Comparison of ENCODE assay signal across 9 cellular contexts in the genomic region with DNA sequence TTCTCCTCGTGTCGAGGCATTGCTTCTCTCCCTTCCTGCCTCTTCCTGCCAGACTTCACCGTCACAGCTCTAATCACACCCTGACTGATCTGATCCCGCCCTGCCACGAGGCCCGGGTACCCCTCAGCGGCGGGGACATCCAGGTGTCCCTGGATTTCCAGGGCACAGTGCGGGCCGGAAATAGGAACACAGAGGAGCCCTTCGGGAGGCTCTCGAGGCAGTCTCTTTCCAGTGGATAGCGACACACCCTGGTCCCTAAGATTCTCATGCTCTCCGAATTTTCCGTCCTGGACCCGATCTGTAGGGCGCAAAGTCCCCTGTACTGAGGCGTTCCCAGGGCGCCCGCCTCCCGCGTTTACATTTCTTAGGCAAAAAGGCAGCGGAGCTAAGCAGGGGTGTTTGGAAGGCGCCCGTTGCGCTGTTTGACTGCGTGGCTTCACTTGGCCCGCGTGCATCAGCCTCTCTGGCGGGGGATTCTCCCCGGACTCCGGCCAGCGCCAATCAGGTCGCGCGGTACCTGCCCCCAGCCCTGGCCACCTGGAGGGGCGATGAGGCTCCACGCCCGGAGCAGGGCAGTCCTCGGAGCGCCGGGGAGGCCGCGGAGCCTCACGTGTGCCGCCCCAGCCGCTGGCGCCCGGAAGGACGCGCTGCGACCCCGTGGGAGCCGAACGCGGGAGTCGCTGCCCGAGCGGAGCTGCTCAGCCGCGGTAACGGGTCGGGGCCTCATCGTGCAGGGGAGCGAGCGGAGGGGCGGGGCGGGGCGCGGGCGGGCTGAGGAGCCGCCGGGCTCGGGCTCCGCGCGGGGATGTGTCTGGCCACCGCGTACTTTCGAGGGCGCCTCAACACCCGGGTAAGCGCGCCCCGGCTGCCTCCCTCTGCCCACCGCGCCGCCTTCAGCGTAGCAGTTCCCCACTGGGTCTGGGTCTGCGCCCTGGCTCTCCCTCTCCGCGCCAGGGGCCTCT. TPM values are rescaled to one million over a fixed set of nuclear protein-coding genes. Genes with fewer than 3 reads are reported as not detected.
DNase-seq lines count a peak whose midpoint lies in the region; ATAC-seq, FAIRE-seq and TF ChIP-seq lines count a peak whose summit lies in the region.
"Had no signal": no experiment of that assay in that cellular context is flagged by ENCODE, and none has a peak within 500 bp of the region (broad histone marks: within the 10 kb centered on the region; RNA-seq: fewer than 3 reads in every experiment).

Gene FAM163A, plus strand, starts transcription at position 575 of the 962 bp plus-strand sequence. CDS start 69,807 bp downstream, outside the sequence.

- POLR2A ChIA-PET in A549 (lab: Yijun Ruan, JAX): no interaction called here

- H3K36me3 ChIP-seq in HUES64 (ENCODE audit: insufficient read depth, low read length): no peaks in the 10 kb centered on the region
- H3K36me3 ChIP-seq in body of pancreas (replicated peaks in 1 of 2; ENCODE audit: insufficient read depth in 1 of 2, low read depth in 2 of 2): no peaks in the 10 kb centered on the region
- H3K36me3 ChIP-seq in mesodermal cell (ENCODE audit: control insufficient read depth, insufficient read depth, low read length): no peaks in the 10 kb centered on the region
- no peaks in the 10 kb centered on the region for H3K36me3 ChIP-seq in aorta (ENCODE audit: control insufficient read depth in 1 of 2, insufficient read depth in 2 of 2, low read length in 1 of 2)

- H3K4me3 ChIP-seq in A549 (peak within 1 kb of the TSS; percentile 47), HUES64 (ENCODE audit: low read length) (peak within 1 kb of the TSS; percentile 51), body of pancreas (peak within 1 kb of the TSS in 1 of 2 donors; percentile 12), mesodermal cell (ENCODE audit: extremely low read depth, insufficient read depth, low read length, poor library complexity, severe bottlenecking) (peak within 1 kb of the TSS; percentile 29), aorta (ENCODE audit: low read length in 2 of 2) (peak within 1 kb of the TSS in 1 of 2 donors; percentile 28)

- TF ChIP-seq EP300 in A549 (IDR thresholded peaks at IDR 0.05): no peak

- TF ChIP-seq POLR2A in A549 (IDR thresholded peaks at IDR 0.05; ENCODE audit: low read length): no peak
- no peak for TF ChIP-seq POLR2A in body of pancreas (IDR thresholded peaks at IDR 0.05)

- H3K4me1 ChIP-seq in A549 (peaks cover 7% of the 10 kb centered on the region; the same call in 2 of the 3 replicates), HUES64 (ENCODE audit: insufficient read depth, low read length) (0 out of 2 replicates have a peak, but pooled peaks cover 9% of the 10 kb centered on the region), body of pancreas (peaks cover 21% of the 10 kb centered on the region), mesodermal cell (ENCODE audit: control insufficient read depth, insufficient read depth, low read length, poor library complexity, severe bottlenecking) (no peaks in the 10 kb centered on the region), aorta (ENCODE audit: control insufficient read depth in 1 of 2, insufficient read depth in 2 of 2, low read length in 2 of 2) (no peaks in the 10 kb centered on the region)

- ATAC-seq in A549: peak; percentile 57 to 74
- ATAC-seq in body of pancreas: peak; percentile 12
- peak; percentile 49 for ATAC-seq in aorta (ENCODE audit: low FRiP score)
- ATAC-seq in GM21528 (IDR thresholded peaks at IDR 0.05; ENCODE audit: low FRiP score, unreplicated experiment): no peak
- ATAC-seq in HG03159 (IDR thresholded peaks at IDR 0.05; ENCODE audit: unreplicated experiment): no peak

- H3K27me3 ChIP-seq in HUES64 (ENCODE audit: insufficient read depth, low read length): peaks cover 97% of the 10 kb centered on the region
- peaks cover 0 to 23% of the 10 kb centered on the region in 2 donors for H3K27me3 ChIP-seq in body of pancreas
- peaks cover 0 to 6% of the 10 kb centered on the region in 2 donors for H3K27me3 ChIP-seq in aorta (ENCODE audit: control insufficient read depth in 1 of 2, insufficient read depth in 2 of 2, low read length in 1 of 2)

- intact Hi-C loops in body of pancreas (cut with DNase I): no loop called here
- intact Hi-C loops in aorta (cut with DNase I): no loop called here

- H3K4me2 ChIP-seq in A549: peak within 1 kb of the TSS; percentile 98

- H3K9me3 ChIP-seq in A549 (peaks cover 6% of the 10 kb centered on the region), HUES64 (ENCODE audit: insufficient read depth, low read depth, low read length) (peaks cover 3% of the 10 kb centered on the region; the same call in 1 of the 2 replicates), body of pancreas (no peaks in the 10 kb centered on the region), mesodermal cell (ENCODE audit: control insufficient read depth, low read length) (no peaks in the 10 kb centered on the region), aorta (ENCODE audit: control insufficient read depth, low read length) (no peaks in the 10 kb centered on the region)

- DNase-seq in A549 (ENCODE audit: low read depth in 1 of 2, low spot score in 1 of 2) (peak in 1 of 2 experiments; percentile 15), body of pancreas (peak in 1 of 4 donors; percentile 6), aorta (no peak), mesenteric fat pad (ENCODE audit: low spot score) (no peak)

- peak within 1 kb of the TSS in 1 of 2 experiments; percentile 36; a peak in 2 of 6 replicates for H3K27ac ChIP-seq in A549
- no peak within 1 kb of the TSS for H3K27ac ChIP-seq in HUES64 (ENCODE audit: low read depth, low read length)
- no peak within 1 kb of the TSS for H3K27ac ChIP-seq in body of pancreas
- no peak within 1 kb of the TSS for H3K27ac ChIP-seq in mesodermal cell (ENCODE audit: low read depth, low read length, severe bottlenecking)
- no peak within 1 kb of the TSS for H3K27ac ChIP-seq in aorta (ENCODE audit: low read depth in 1 of 2, low read length in 2 of 2)

- peak within 1 kb of the TSS; percentile 47; the same call in 1 of the 2 replicates for H3K9ac ChIP-seq in HUES64 (ENCODE audit: low read depth, low read length)

- TF ChIP-seq RAD21 in A549 (conservative IDR thresholded peaks at IDR 0.05 in 1 of 2, IDR thresholded peaks at IDR 0.05 in 1 of 2): no peak

- FAIRE-seq in A549 (lab: Jason Lieb, UNC): no peak

- no peak for TF ChIP-seq CTCF in A549 (IDR thresholded peaks at IDR 0.05)
- TF ChIP-seq CTCF in body of pancreas (IDR thresholded peaks at IDR 0.05): no peak

- CTCF ChIA-PET in A549 (lab: Yijun Ruan, JAX): no interaction called here

- WGBS in A549 (ENCODE audit: missing lambda C conversion rate): 16% methylated on average over 24 of the region's 92 CpGs
- WGBS in HUES64: 1% methylated on average over 92 of the region's 92 CpGs
- 1 to 2% methylated on average over 45 to 88 of the region's 92 CpGs for WGBS in body of pancreas, 2 donors
- WGBS in mesodermal cell (ENCODE audit: insufficient coverage in 2 of 2), 2 experiments: 1 to 2% methylated on average over 67 to 89 of the region's 92 CpGs
- WGBS in aorta, 2 donors: 1% methylated on average over 71 to 92 of the region's 92 CpGs

TF ChIP-seq in A549, 52 proteins besides CTCF, POLR2A, EP300 and RAD21:
- TF ChIP-seq, protein P1, sequence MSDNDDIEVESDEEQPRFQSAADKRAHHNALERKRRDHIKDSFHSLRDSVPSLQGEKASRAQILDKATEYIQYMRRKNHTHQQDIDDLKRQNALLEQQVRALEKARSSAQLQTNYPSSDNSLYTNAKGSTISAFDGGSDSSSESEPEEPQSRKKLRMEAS (IDR thresholded peaks at IDR 0.05): 0 out of 2 replicates have a peak, but pooled peaks have one; percentile 15
- TF ChIP-seq CEBPB (IDR thresholded peaks at IDR 0.05): no peak

RNA-seq across cellular contexts. Expression of gene FAM163A, which starts in this region (rescaled TPM):
- not detected in 2 replicates for polyA plus RNA-seq in A549 (2011; rRNA removed)
- not detected in 2 replicates for polyA plus RNA-seq in A549 (2012; cell fraction: cytosol; rRNA removed)
- 0.01 TPM in 1 of 2 replicates, not detected in the other for polyA plus RNA-seq in A549 (2012; cell fraction: nucleus; rRNA removed)
- not detected in 3 replicates for polyA plus RNA-seq in A549 (2017; fragmentation: RNase III; extraction: RNeasy Plus Mini Kit Qiagen cat#74134 plus additional on column Dnase treatment)
- 0.21 TPM in 1 of 2 replicates, not detected in the other for polyA minus RNA-seq in A549 (2011; rRNA and poly(A)+ RNA removed)
- 0.10 TPM for polyA plus RNA-seq in HUES64 (2013, experiment 1 of 2)
- polyA plus RNA-seq in HUES64 (2013, experiment 2 of 2): not detected
- total RNA-seq in body of pancreas: under 1 TPM in 1 of 2 donors, not detected in 1; 0.26 TPM
- polyA plus RNA-seq in mesodermal cell (2013, experiment 1 of 2): 0.11 TPM
- 0.35 TPM for polyA plus RNA-seq in mesodermal cell (2013, experiment 2 of 2)
- not detected for total RNA-seq in aorta
- polyA plus RNA-seq in aorta: not detected
- total RNA-seq in mesenteric fat pad: not detected
- total RNA-seq: myocyte had no signal

Comparison
In these comparisons a context has a peak if more than half of its experiments do, and no peak if none do; other contexts are left out.
1. Peak in ATAC-seq, H3K4me3 ChIP-seq and H3K4me2 ChIP-seq in A549; RNA of the gene not detected or under 1 TPM.
2. Peak in ATAC-seq in body of pancreas; RNA of the gene not detected or under 1 TPM.
3. Peak in ATAC-seq in aorta; RNA of the gene not detected or under 1 TPM.